Comparison of ENCODE assay signal across 8 cellular contexts in the genomic region with DNA sequence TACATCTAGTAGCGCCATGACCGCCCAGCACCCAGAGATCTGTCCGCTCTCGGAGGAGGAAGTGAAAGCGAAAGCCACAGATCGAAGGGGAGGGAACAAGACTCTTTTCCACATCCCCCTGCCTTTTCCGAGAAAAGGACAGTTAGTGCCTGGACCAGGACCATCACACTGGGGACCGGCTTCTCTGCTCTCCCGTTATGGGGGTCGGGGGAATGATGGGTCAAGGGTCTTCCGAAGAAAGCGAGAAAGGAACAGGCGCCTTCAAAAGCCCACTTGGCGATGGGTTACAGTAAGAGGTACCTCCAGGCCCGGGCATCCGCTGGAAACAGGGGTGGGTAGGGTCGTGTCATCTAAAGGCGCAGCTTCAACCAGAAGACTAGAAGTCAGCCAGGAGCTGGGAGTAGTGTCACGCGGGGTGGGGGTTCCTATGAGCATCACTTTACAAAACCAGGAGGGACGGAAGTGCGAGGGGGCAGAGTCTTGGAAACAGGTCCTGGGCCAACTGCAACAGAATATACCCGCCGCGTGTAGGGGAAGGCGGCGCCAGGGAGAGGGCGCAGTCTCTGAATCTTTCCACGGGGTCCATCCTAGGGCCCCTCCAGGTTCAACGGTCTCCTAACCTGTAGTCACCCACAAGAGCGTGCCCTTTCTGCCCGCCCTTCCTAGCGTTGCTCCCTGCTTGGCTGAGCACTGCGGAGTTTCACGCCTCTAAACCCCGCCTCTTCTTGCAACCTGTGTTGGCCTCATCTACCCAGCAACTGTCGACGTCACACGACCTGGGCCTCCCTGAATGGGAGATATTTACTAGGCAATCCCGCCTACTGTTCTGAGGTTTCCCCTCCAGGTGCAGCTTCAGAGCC. TPM values are rescaled to one million over a fixed set of nuclear protein-coding genes. Genes with fewer than 3 reads are reported as not detected.
DNase-seq lines count a peak whose midpoint lies in the region; ATAC-seq and TF ChIP-seq lines count a peak whose summit lies in the region.

A gene (minus strand): TSS at position 69 of the 860 bp plus-strand sequence. CDS start 51 bp downstream, at position 18.

- no peak for TF ChIP-seq EP300 in gastroesophageal sphincter (IDR thresholded peaks at IDR 0.05)

- H3K4me1 ChIP-seq in gastroesophageal sphincter (peaks cover 0 to 53% (median 0%) of the 10 kb centered on the region in 3 donors), neutrophil (ENCODE audit: control insufficient read depth in 1 of 2, insufficient read depth in 1 of 2, low read depth in 1 of 2, low read length in 1 of 2) (peaks cover 62 to 64% of the 10 kb centered on the region in 2 experiments)

- TF ChIP-seq POLR2A in gastroesophageal sphincter (IDR thresholded peaks at IDR 0.05): peak; percentile 54 to 61

- ATAC-seq in gastroesophageal sphincter: peak; percentile 97

- H3K4me1 Mint-ChIP-seq in activated naive CD4-positive, alpha-beta T cell treated with anti-CD3 and anti-CD28 coated beads for 36 hours (ENCODE audit: low read depth): peaks cover 71% of the 10 kb centered on the region

- H3K9me3 ChIP-seq in gastroesophageal sphincter (no peaks in the 10 kb centered on the region), neutrophil (no peaks in the 10 kb centered on the region)

- WGBS in gastroesophageal sphincter (ENCODE audit: low coverage in 1 of 2), 2 donors: 0% methylated on average over 2 to 9 of the region's 40 CpGs

- H3K27me3 ChIP-seq in gastroesophageal sphincter (no peaks in the 10 kb centered on the region), neutrophil (no peaks in the 10 kb centered on the region)

- CTCF ChIA-PET in activated naive CD4-positive, alpha-beta T cell treated with anti-CD3 and anti-CD28 coated beads for 36 hours (lab: Charles Lee): interaction anchor here (0.5 to 10.6 kb wide), 8 partner anchors 10 to 140 kb away, joined by 3 to 204 read pairs (median 4); a partner anchor contains a TSS

- peak; percentile 88 for DNase-seq in GM04504 (ENCODE audit: low read depth)
- DNase-seq in HFF-Myc (ENCODE audit: extremely low read depth, low read depth): peak; percentile 77
- peak; percentile 99 for DNase-seq in NAMALWA (ENCODE audit: low spot score)
- peak; percentile 79 for DNase-seq in SK-N-DZ (ENCODE audit: low spot score)
- peak; percentile 100 for DNase-seq in activated naive CD4-positive, alpha-beta T cell treated with anti-CD3 and anti-CD28 coated beads for 36 hours

- H3K36me3 Mint-ChIP-seq in activated naive CD4-positive, alpha-beta T cell treated with anti-CD3 and anti-CD28 coated beads for 36 hours (ENCODE audit: low read depth): peaks cover 87% of the 10 kb centered on the region

- H3K36me3 ChIP-seq in gastroesophageal sphincter (peaks cover 0 to 68% of the 10 kb centered on the region in 2 donors), neutrophil (peaks cover 72% of the 10 kb centered on the region)

- peak within 1 kb of the TSS; percentile 75 to 95 (median 94) for H3K27ac ChIP-seq in gastroesophageal sphincter
- H3K27ac ChIP-seq in neutrophil: peak within 1 kb of the TSS; percentile 97

- H3K27ac Mint-ChIP-seq in activated naive CD4-positive, alpha-beta T cell treated with anti-CD3 and anti-CD28 coated beads for 36 hours: peak within 1 kb of the TSS; percentile 99

- no peaks in the 10 kb centered on the region for H3K9me3 Mint-ChIP-seq in activated naive CD4-positive, alpha-beta T cell treated with anti-CD3 and anti-CD28 coated beads for 36 hours

- H3K4me3 ChIP-seq in HFF-Myc (replicated peaks; ENCODE audit: low read depth, low read length) (peak within 1 kb of the TSS; percentile 59), gastroesophageal sphincter (peak within 1 kb of the TSS; percentile 80 to 81), neutrophil (ENCODE audit: low read depth in 1 of 2, low read length in 1 of 2) (peak within 1 kb of the TSS; percentile 88 to 93)

- TF ChIP-seq CTCF in HFF-Myc (IDR thresholded peaks at IDR 0.05; ENCODE audit: low read depth, low read length, missing control alignments) (no peak), gastroesophageal sphincter (IDR thresholded peaks at IDR 0.05) (peak in 3 of 4 experiments; percentile 4 to 48 (median 23)), neutrophil (IDR thresholded peaks at IDR 0.05) (peak; percentile 55), subcutaneous adipose tissue (IDR thresholded peaks at IDR 0.05; ENCODE audit: low read depth) (no peak)

- intact Hi-C loops in activated naive CD4-positive, alpha-beta T cell treated with anti-CD3 and anti-CD28 coated beads for 36 hours (cut with micrococcal nuclease): loop anchor here (1.0 to 10.0 kb wide), 10 partner anchors 9 to 1179 kb away; a partner anchor contains a TSS

- H3K4me3 Mint-ChIP-seq in activated naive CD4-positive, alpha-beta T cell treated with anti-CD3 and anti-CD28 coated beads for 36 hours: peak within 1 kb of the TSS; percentile 98

- H3K27me3 Mint-ChIP-seq in activated naive CD4-positive, alpha-beta T cell treated with anti-CD3 and anti-CD28 coated beads for 36 hours (ENCODE audit: low read depth): no peaks in the 10 kb centered on the region

RNA-seq across cellular contexts. Expression of the gene that starts here (rescaled TPM):
- not detected in 2 replicates for polyA plus RNA-seq in SK-N-DZ (2014; cell fraction: cytosol; rRNA removed)
- not detected in 2 replicates for polyA plus RNA-seq in SK-N-DZ (2014; cell fraction: nucleus; rRNA removed)
- 100 to 1,000 TPM; 286 to 308 TPM for total RNA-seq in activated naive CD4-positive, alpha-beta T cell treated with anti-CD3 and anti-CD28 coated beads for 36 hours
- 10 to 100 TPM; 20.2 to 49.9 (median 36.7) TPM for total RNA-seq in gastroesophageal sphincter
- total RNA-seq in subcutaneous adipose tissue: 10 to 100 TPM; 20.5 to 61.4 (median 49.0) TPM

Comparison
In these comparisons a context has a peak if more than half of its experiments do, and no peak if none do; other contexts are left out.
1. Peak in every context shown above with its lines: DNase-seq, ATAC-seq, H3K4me3 ChIP-seq and H3K27ac ChIP-seq.
2. RNA of the gene that starts here (total RNA-seq): 286 to 308 TPM in activated naive CD4-positive, alpha-beta T cell treated with anti-CD3 and anti-CD28 coated beads for 36 hours; 20.5 to 61.4 TPM in subcutaneous adipose tissue and 20.2 to 49.9 TPM in gastroesophageal sphincter; every median in the first group is over 4 times any median in the second.
3. CTCF ChIP-seq: peak in gastroesophageal sphincter (3 of 4) and neutrophil (single experiment); none in HFF-Myc (single experiment) and subcutaneous adipose tissue (single experiment).